Comparison of ENCODE assay signal across 10 cellular contexts in genomic region chr13:94825507-94825906, GRCh38.
DNase-seq lines count a peak whose midpoint lies in the region; TF ChIP-seq lines count a peak whose summit lies in the region.
"Had no signal": no experiment of that assay in that cellular context is flagged by ENCODE, and none has a peak within 500 bp of the region (broad histone marks: within the 10 kb centered on the region; RNA-seq: fewer than 3 reads in every experiment).

No MANE protein-coding gene starts in this region.

- no peaks in the 10 kb centered on the region for H3K36me3 Mint-ChIP-seq in neural crest cell (ENCODE audit: low read depth)
- no peaks in the 10 kb centered on the region for H3K36me3 Mint-ChIP-seq in nephron progenitor cell (ENCODE audit: low read depth)
- H3K36me3 Mint-ChIP-seq: CD4-positive, CD25-positive, alpha-beta regulatory T cell; type B pancreatic cell had no signal

- H3K4me1 Mint-ChIP-seq in neural crest cell (peaks cover 39% of the 10 kb centered on the region), nephron progenitor cell (peaks cover 17% of the 10 kb centered on the region)
- H3K4me1 Mint-ChIP-seq: CD4-positive, CD25-positive, alpha-beta regulatory T cell had no signal

- DNase-seq in DMS153 treated with DMSO at 0.1 percent for 48 hours (lab: John Stamatoyannopoulos, UW; ENCODE audit: unreplicated experiment) (peak; percentile 77), NCI-H69 (lab: John Stamatoyannopoulos, UW) (peak; percentile 47), fibroblast of pulmonary artery (ENCODE audit: low read depth) (peak; percentile 55), neural crest cell (ENCODE audit: low read depth, low spot score) (peak; percentile 14), nephron progenitor cell (no peak), Kasumi-1 (lab: John Stamatoyannopoulos, UW) (no peak), foreskin fibroblast (no peak)
- DNase-seq in stimulated activated CD4-positive, alpha-beta T cell treated with anti-CD3 and anti-CD28 coated beads, Interleukin-15, amount 100 ng/mL, for 24 hours = no peak
- DNase-seq: CD4-positive, CD25-positive, alpha-beta regulatory T cell had no signal

- H3K4me3 Mint-ChIP-seq in neural crest cell (peak overlapping the region; percentile 14), nephron progenitor cell (no peak overlapping the region)
- H3K4me3 Mint-ChIP-seq: CD4-positive, CD25-positive, alpha-beta regulatory T cell; type B pancreatic cell had no signal

- H3K9me3 Mint-ChIP-seq in neural crest cell = no peaks in the 10 kb centered on the region
- H3K9me3 Mint-ChIP-seq in nephron progenitor cell = no peaks in the 10 kb centered on the region
- H3K9me3 Mint-ChIP-seq: type B pancreatic cell had no signal

- no peak overlapping the region for H3K4me3 ChIP-seq in fibroblast of pulmonary artery (replicated peaks; ENCODE audit: low read depth, low read length)
- H3K4me3 ChIP-seq in foreskin fibroblast (ENCODE audit: low read depth in 1 of 2, low read length in 2 of 2) = no peak overlapping the region

- TF ChIP-seq CTCF in fibroblast of pulmonary artery (IDR thresholded peaks at IDR 0.05; ENCODE audit: low read length, missing control alignments) = no peak
- no peak for TF ChIP-seq CTCF in neural crest cell (conservative IDR thresholded peaks at IDR 0.05)
- no peak for TF ChIP-seq CTCF in nephron progenitor cell (IDR thresholded peaks at IDR 0.05)
- no peak for TF ChIP-seq CTCF in foreskin fibroblast (IDR thresholded peaks at IDR 0.05; ENCODE audit: low read depth, low read length)

- H3K27ac Mint-ChIP-seq in neural crest cell (ENCODE audit: unreplicated experiment) (peak overlapping the region; percentile 63), nephron progenitor cell (no peak overlapping the region)
- H3K27ac Mint-ChIP-seq: CD4-positive, CD25-positive, alpha-beta regulatory T cell; type B pancreatic cell had no signal

- H3K27me3 Mint-ChIP-seq in neural crest cell (ENCODE audit: low read depth) (no peaks in the 10 kb centered on the region), nephron progenitor cell (ENCODE audit: low read depth, poor library complexity) (peaks cover 9% of the 10 kb centered on the region)

Comparison
In these comparisons a context has a peak if more than half of its experiments do, and no peak if none do; other contexts are left out.
1. DNase-seq: peak in DMS153 treated with DMSO at 0.1 percent for 48 hours (single experiment), NCI-H69 (single experiment), fibroblast of pulmonary artery (single experiment) and neural crest cell (single experiment); none in stimulated activated CD4-positive, alpha-beta T cell treated with anti-CD3 and anti-CD28 coated beads, Interleukin-15, amount 100 ng/mL, for 24 hours (single experiment), nephron progenitor cell (single experiment), Kasumi-1 (0 of 2) and foreskin fibroblast (0 of 2).